18 cellular contexts compared by ENCODE assay signal in genomic region chr1:223473576-223474344, GRCh38.
"Had no signal": no experiment of that assay in that cellular context is flagged by ENCODE, and none has a peak within 500 bp of the region (broad histone marks: within the 10 kb centered on the region; RNA-seq: fewer than 3 reads in every experiment).

No MANE protein-coding gene starts in this region.

- H3K9me3 ChIP-seq: left ventricle myocardium inferior, lower lobe of right lung, pancreas, upper lobe of left lung, uterus had no signal

- ATAC-seq: esophagus mucosa, left cardiac atrium, lower lobe of right lung, natural killer cell, pancreas, right cardiac atrium had no signal

- H3K4me3 ChIP-seq: coronary artery, hepatocyte, left ventricle myocardium inferior, lower lobe of right lung, pancreas, smooth muscle cell, upper lobe of left lung, uterus had no signal

- H3K36me3 ChIP-seq: left ventricle myocardium inferior, lower lobe of right lung, pancreas, upper lobe of left lung, uterus had no signal

- H3K27me3 ChIP-seq: hepatocyte, pancreas, upper lobe of left lung, uterus had no signal

- DNase-seq: effector CD4-positive, alpha-beta T cell; foreskin fibroblast; head of caudate nucleus; kidney; left cardiac atrium; left ventricle myocardium inferior; lower lobe of right lung; natural killer cell; pancreas; right cardiac atrium; stimulated activated CD4-positive, alpha-beta T cell treated with anti-CD3 and anti-CD28 coated beads, Interleukin-2, amount 100 ng/mL, for 48 hours; stimulated activated naive CD4-positive, alpha-beta T cell treated with Interleukin-2 at 50 U/mL for 16 hours; upper lobe of left lung; uterus had no signal

- H3K4me1 ChIP-seq: left ventricle myocardium inferior, lower lobe of right lung, pancreas, upper lobe of left lung, uterus had no signal
